Comparison of ENCODE assay signal across 32 cellular contexts in the genomic region with DNA sequence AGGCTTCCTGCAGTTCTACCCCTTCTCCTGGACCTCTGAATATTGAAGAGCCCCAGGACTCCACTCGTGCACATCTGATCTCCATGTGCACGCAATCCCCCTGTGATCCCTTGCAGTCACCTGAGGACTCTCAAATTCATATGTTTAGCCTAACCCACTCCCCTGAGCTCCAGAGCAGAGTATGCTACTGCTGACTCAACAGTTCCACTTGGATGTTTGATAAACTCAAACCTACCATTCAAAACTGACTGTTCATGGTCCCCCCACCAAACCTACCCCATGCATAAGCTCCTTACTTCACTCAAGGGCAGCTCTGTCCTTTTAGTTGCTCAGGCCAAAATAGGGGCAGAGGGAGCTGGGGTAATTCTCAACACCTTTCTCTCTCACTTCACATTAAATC.
"Had no signal": no experiment of that assay in that cellular context is flagged by ENCODE, and none has a peak within 500 bp of the region (broad histone marks: within the 10 kb centered on the region; RNA-seq: fewer than 3 reads in every experiment).

No MANE protein-coding gene starts in this region.

- H3K27ac ChIP-seq: ascending aorta, breast epithelium, cardiac muscle cell, colonic mucosa, epithelial cell of prostate, esophagus squamous epithelium, gastroesophageal sphincter, heart right ventricle had no signal

- H3K36me3 Mint-ChIP-seq: brain had no signal

- DNase-seq: activated CD4-positive, alpha-beta memory T cell treated with anti-CD3 and anti-CD28 coated beads for 36 hours; activated CD4-positive, alpha-beta T cell treated with anti-CD3 and anti-CD28 coated beads for 36 hours; activated CD4-positive, alpha-beta T cell treated with anti-CD3 and anti-CD28 coated beads, Interleukin-2, amount 10 ng/mL, durations not matched to agents 24 days and 14 days; activated CD4-positive, CD25-positive, alpha-beta regulatory T cell; activated CD4-positive, CD25-positive, alpha-beta regulatory T cell treated with anti-CD3 and anti-CD28 coated beads, Interleukin-2, amount 50 U/mL, for 72 hours; activated CD8-positive, alpha-beta memory T cell treated with anti-CD3 and anti-CD28 coated beads, Interleukin-2, amount 10 ng/mL, durations not matched to agents 7 days and 5 days; activated CD8-positive, alpha-beta memory T cell treated with anti-CD3 and anti-CD28 coated beads, Interleukin-2, amount 50 U/mL, for 4 hours; activated CD8-positive, alpha-beta T cell treated with anti-CD3 and anti-CD28 coated beads, Interleukin-2, amount 10 ng/mL, durations not matched to agents 7 days and 5 days; activated effector memory CD4-positive, alpha-beta T cell treated with anti-CD3 and anti-CD28 coated beads, Interleukin-2, amount 50 U/mL, for 16 hours; activated naive CD4-positive, alpha-beta T cell treated with anti-CD3 and anti-CD28 coated beads for 36 hours; activated naive CD8-positive, alpha-beta T cell treated with anti-CD3 and anti-CD28 coated beads, Interleukin-2, amount 10 ng/mL, durations not matched to agents 7 days and 5 days; activated T-cell treated with anti-CD3 and anti-CD28 coated beads, Interleukin-2, amount 50 U/mL, for 1 hour; activated T-cell treated with anti-CD3 and anti-CD28 coated beads, Interleukin-2, amount 50 U/mL, for 48 hours; central memory CD4-positive, alpha-beta T cell; cerebellar nuclear complex; colonic mucosa; effector CD8-positive, alpha-beta T cell; esophagus squamous epithelium; foreskin melanocyte; heart right ventricle; T-helper 17 cell; T1000 had no signal

- H3K4me1 ChIP-seq: ascending aorta, breast epithelium, colonic mucosa, gastroesophageal sphincter had no signal

- H3K4me3 ChIP-seq: ascending aorta, breast epithelium, cardiac muscle cell, colonic mucosa, esophagus squamous epithelium, gastroesophageal sphincter, heart right ventricle had no signal

- H3K27me3 ChIP-seq: ascending aorta, breast epithelium, cardiac muscle cell, colonic mucosa, esophagus squamous epithelium, gastroesophageal sphincter, heart right ventricle had no signal

- H3K27ac Mint-ChIP-seq: activated CD4-positive, alpha-beta memory T cell treated with anti-CD3 and anti-CD28 coated beads for 36 hours; activated CD4-positive, alpha-beta T cell treated with anti-CD3 and anti-CD28 coated beads for 36 hours; activated CD4-positive, alpha-beta T cell treated with anti-CD3 and anti-CD28 coated beads, Interleukin-2, amount 10 ng/mL, durations not matched to agents 24 days and 14 days; activated CD8-positive, alpha-beta memory T cell treated with anti-CD3 and anti-CD28 coated beads, Interleukin-2, amount 10 ng/mL, durations not matched to agents 7 days and 5 days; activated CD8-positive, alpha-beta T cell treated with anti-CD3 and anti-CD28 coated beads, Interleukin-2, amount 10 ng/mL, durations not matched to agents 7 days and 5 days; activated naive CD4-positive, alpha-beta T cell treated with anti-CD3 and anti-CD28 coated beads for 36 hours; activated naive CD4-positive, alpha-beta T cell treated with anti-CD3 and anti-CD28 coated beads, Interleukin-2, amount 50 U/mL, for 72 hours; activated naive CD8-positive, alpha-beta T cell treated with anti-CD3 and anti-CD28 coated beads, Interleukin-2, amount 10 ng/mL, durations not matched to agents 7 days and 5 days; activated T-helper 1 cell treated with anti-CD3 and anti-CD28 coated beads, Interleukin-12 subunit alpha, Interleukin-12 subunit beta, Interleukin-2, Interleukin-4 antibody, amounts not matched to agents 30 ng/mL and 10 ng/mL and 1 ng/mL, durations not matched to agents 14 hours and 24 hours and 36 hours; activated T-helper 2 cell treated with anti-CD3 and anti-CD28 coated beads, Interferon-gamma antibody, Interleukin-2, Interleukin-4, amounts not matched to agents 10 μg/mL and 5 μg/mL and 100 μg/mL, durations not matched to agents 14 hours and 24 hours and 36 hours; brain; T-helper 17 cell; T-helper 2 cell treated with Interferon-gamma antibody and Interleukin-4, amounts not matched to agents 5 μg/mL and 100 μg/mL, for 36 hours had no signal

- H3K27me3 Mint-ChIP-seq: activated CD4-positive, alpha-beta memory T cell treated with anti-CD3 and anti-CD28 coated beads for 36 hours; activated CD4-positive, alpha-beta T cell treated with anti-CD3 and anti-CD28 coated beads for 36 hours; activated CD4-positive, alpha-beta T cell treated with anti-CD3 and anti-CD28 coated beads, Interleukin-2, amount 10 ng/mL, durations not matched to agents 24 days and 14 days; activated CD8-positive, alpha-beta memory T cell treated with anti-CD3 and anti-CD28 coated beads, Interleukin-2, amount 10 ng/mL, durations not matched to agents 7 days and 5 days; activated naive CD8-positive, alpha-beta T cell treated with anti-CD3 and anti-CD28 coated beads, Interleukin-2, amount 10 ng/mL, durations not matched to agents 7 days and 5 days; brain; T-helper 17 cell had no signal

- H3K36me3 ChIP-seq: ascending aorta, breast epithelium, cardiac muscle cell, colonic mucosa, gastroesophageal sphincter had no signal

- H3K4me1 Mint-ChIP-seq: activated CD4-positive, alpha-beta T cell treated with anti-CD3 and anti-CD28 coated beads for 36 hours; brain had no signal

- H3K9me3 ChIP-seq: ascending aorta, colonic mucosa had no signal

- H3K4me3 Mint-ChIP-seq: activated CD4-positive, alpha-beta memory T cell treated with anti-CD3 and anti-CD28 coated beads for 36 hours; activated CD4-positive, alpha-beta T cell treated with anti-CD3 and anti-CD28 coated beads for 36 hours; activated CD4-positive, alpha-beta T cell treated with anti-CD3 and anti-CD28 coated beads, Interleukin-2, amount 10 ng/mL, durations not matched to agents 24 days and 14 days; activated CD8-positive, alpha-beta memory T cell treated with anti-CD3 and anti-CD28 coated beads, Interleukin-2, amount 10 ng/mL, durations not matched to agents 7 days and 5 days; activated CD8-positive, alpha-beta T cell treated with anti-CD3 and anti-CD28 coated beads, Interleukin-2, amount 10 ng/mL, durations not matched to agents 7 days and 5 days; activated naive CD4-positive, alpha-beta T cell treated with anti-CD3 and anti-CD28 coated beads for 36 hours; activated naive CD8-positive, alpha-beta T cell treated with anti-CD3 and anti-CD28 coated beads, Interleukin-2, amount 10 ng/mL, durations not matched to agents 7 days and 5 days; activated T-helper 1 cell treated with anti-CD3 and anti-CD28 coated beads, Interleukin-12 subunit alpha, Interleukin-12 subunit beta, Interleukin-2, Interleukin-4 antibody, amounts not matched to agents 30 ng/mL and 10 ng/mL and 1 ng/mL, durations not matched to agents 14 hours and 24 hours and 36 hours; brain; T-helper 17 cell; T-helper 2 cell treated with Interferon-gamma antibody and Interleukin-4, amounts not matched to agents 5 μg/mL and 100 μg/mL, for 36 hours had no signal

- ATAC-seq: activated CD4-positive, alpha-beta T cell treated with anti-CD3 and anti-CD28 coated beads for 36 hours; activated CD8-positive, alpha-beta memory T cell treated with anti-CD3 and anti-CD28 coated beads, Interleukin-2, amount 10 ng/mL, durations not matched to agents 7 days and 5 days; activated CD8-positive, alpha-beta T cell treated with anti-CD3 and anti-CD28 coated beads, Interleukin-2, amount 10 ng/mL, durations not matched to agents 7 days and 5 days; activated naive CD4-positive, alpha-beta T cell treated with anti-CD3 and anti-CD28 coated beads, Interleukin-2, amount 50 U/mL, for 72 hours; gastroesophageal sphincter; heart right ventricle; T-helper 17 cell had no signal

- H3K9me3 Mint-ChIP-seq: activated naive CD8-positive, alpha-beta T cell treated with anti-CD3 and anti-CD28 coated beads, Interleukin-2, amount 10 ng/mL, durations not matched to agents 7 days and 5 days had no signal
